In the genomic region with DNA sequence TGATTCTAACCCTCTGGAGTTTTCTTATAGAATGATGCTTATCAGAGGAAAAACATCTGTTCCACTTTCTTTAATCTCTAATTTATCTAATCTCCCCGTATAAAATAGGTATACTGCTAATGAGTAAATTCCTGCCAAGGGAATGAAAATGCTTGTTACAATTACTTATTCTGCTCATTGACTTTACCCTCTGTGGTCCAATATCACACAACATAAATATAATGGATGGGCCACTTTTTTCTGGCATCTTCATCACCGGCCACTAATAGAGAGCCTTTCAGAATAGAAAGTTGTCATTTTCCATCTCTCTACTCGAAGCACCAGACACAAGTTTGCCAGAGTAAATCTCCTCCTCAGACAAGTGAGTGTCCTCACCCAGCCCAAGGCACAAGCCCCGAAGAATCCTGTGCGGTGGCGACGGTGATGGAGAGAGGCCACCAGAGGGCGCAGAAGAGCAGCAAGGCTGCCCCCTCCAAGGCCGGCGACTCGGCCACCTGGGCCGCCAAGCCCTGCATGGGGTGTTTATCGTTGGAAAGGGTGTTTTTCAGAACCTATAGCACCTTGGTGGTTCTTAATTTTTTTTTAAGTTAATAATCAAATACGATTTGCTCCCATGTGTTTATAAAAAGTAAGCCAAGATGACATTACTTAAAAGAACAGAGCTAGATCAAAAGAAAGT, we compare ENCODE assay signal across 1 cellular context.
TF ChIP-seq lines count a peak whose summit lies in the region.

No MANE protein-coding gene starts in this region.

TF ChIP-seq in HepG2, 621 proteins besides CTCF, POLR2A, EP300 and RAD21 (continued from another document and continues in another):
- TF ChIP-seq ZNF773 (CRISPR knock-in tag; IDR thresholded peaks at IDR 0.05; ENCODE audit: borderline replicate concordance) (no peak), STAT5B (CRISPR knock-in tag; IDR thresholded peaks at IDR 0.05) (0 out of 2 replicates have a peak, but pooled peaks have one; percentile 21), ZNF589 (CRISPR knock-in tag; conservative IDR thresholded peaks at IDR 0.05) (no peak), SETDB1 (CRISPR knock-in tag; IDR thresholded peaks at IDR 0.05; ENCODE audit: borderline replicate concordance) (no peak), ZNF296 (CRISPR knock-in tag; conservative IDR thresholded peaks at IDR 0.05) (no peak), ZSCAN31 (CRISPR knock-in tag; IDR thresholded peaks at IDR 0.05; ENCODE audit: low read depth) (no peak), ZNF253 (CRISPR knock-in tag; IDR thresholded peaks at IDR 0.05; ENCODE audit: borderline replicate concordance) (no peak), ZSCAN25 (CRISPR knock-in tag; IDR thresholded peaks at IDR 0.05) (no peak), FOXJ3 (CRISPR knock-in tag; IDR thresholded peaks at IDR 0.05; ENCODE audit: borderline replicate concordance) (0 out of 2 replicates have a peak, but pooled peaks have one; percentile 16), SCMH1 (CRISPR knock-in tag; IDR thresholded peaks at IDR 0.05; ENCODE audit: borderline replicate concordance) (no peak), HCFC1 (IDR thresholded peaks at IDR 0.05; ENCODE audit: low read depth, low read length) (no peak), U2AF2 (IDR thresholded peaks at IDR 0.05; ENCODE audit: low read depth, low read length) (no peak), CREM (IDR thresholded peaks at IDR 0.05) (no peak), CREM (CRISPR knock-in tag; IDR thresholded peaks at IDR 0.05) (no peak), POLR2G (IDR thresholded peaks at IDR 0.05; ENCODE audit: low read depth, low read length) (no peak), HOXA9 (CRISPR knock-in tag; IDR thresholded peaks at IDR 0.05; ENCODE audit: borderline replicate concordance) (no peak), BHLHE40 (IDR thresholded peaks at IDR 0.05; ENCODE audit: low read length) (no peak), ZNF432 (CRISPR knock-in tag; IDR thresholded peaks at IDR 0.05; ENCODE audit: borderline replicate concordance) (no peak), SMAD9 (CRISPR knock-in tag; IDR thresholded peaks at IDR 0.05) (no peak), ZNF768 (CRISPR knock-in tag; IDR thresholded peaks at IDR 0.05) (peak; percentile 63; the same call in 1 of the 2 replicates), HOXA5 (CRISPR knock-in tag; IDR thresholded peaks at IDR 0.05) (no peak), ZNF549 (CRISPR knock-in tag; IDR thresholded peaks at IDR 0.05) (no peak), ZNF629 (CRISPR knock-in tag; conservative IDR thresholded peaks at IDR 0.05) (no peak), SP140L (CRISPR knock-in tag; IDR thresholded peaks at IDR 0.05; ENCODE audit: borderline replicate concordance) (0 out of 2 replicates have a peak, but pooled peaks have one; percentile 66), GATAD2A (CRISPR knock-in tag; IDR thresholded peaks at IDR 0.05) (peak; percentile 49; the same call in 1 of the 2 replicates), MIER3 (CRISPR knock-in tag; IDR thresholded peaks at IDR 0.05; ENCODE audit: borderline replicate concordance) (no peak), ZFX (CRISPR knock-in tag; IDR thresholded peaks at IDR 0.05; ENCODE audit: low read depth) (peak; percentile 23; the same call in 1 of the 2 replicates), ZIK1 (CRISPR knock-in tag; IDR thresholded peaks at IDR 0.05; ENCODE audit: borderline replicate concordance, low read depth) (no peak), SRF (IDR thresholded peaks at IDR 0.05; ENCODE audit: low read depth, low read length) (no peak), ZNF891 (CRISPR knock-in tag; IDR thresholded peaks at IDR 0.05) (no peak), HNF4A (CRISPR knock-in tag; IDR thresholded peaks at IDR 0.05) (no peak), ZNF10 (CRISPR knock-in tag; IDR thresholded peaks at IDR 0.05; ENCODE audit: borderline replicate concordance, low read depth) (no peak), ATF7 (IDR thresholded peaks at IDR 0.05) (no peak), ATF7 (CRISPR knock-in tag; IDR thresholded peaks at IDR 0.05) (no peak), MYC (CRISPR knock-in tag; IDR thresholded peaks at IDR 0.05; ENCODE audit: borderline replicate concordance) (0 out of 2 replicates have a peak, but pooled peaks have one; percentile 24), ZNF816 (CRISPR knock-in tag; IDR thresholded peaks at IDR 0.05; ENCODE audit: borderline replicate concordance) (no peak), ZNF207 (IDR thresholded peaks at IDR 0.05; ENCODE audit: borderline replicate concordance) (no peak), MED13 (CRISPR knock-in tag; IDR thresholded peaks at IDR 0.05) (no peak), U2AF1 (optimal IDR thresholded peaks at IDR 0.05; ENCODE audit: low read depth, low read length) (no peak), ONECUT2 (CRISPR knock-in tag; IDR thresholded peaks at IDR 0.05) (no peak)
- TF ChIP-seq, protein P1, sequence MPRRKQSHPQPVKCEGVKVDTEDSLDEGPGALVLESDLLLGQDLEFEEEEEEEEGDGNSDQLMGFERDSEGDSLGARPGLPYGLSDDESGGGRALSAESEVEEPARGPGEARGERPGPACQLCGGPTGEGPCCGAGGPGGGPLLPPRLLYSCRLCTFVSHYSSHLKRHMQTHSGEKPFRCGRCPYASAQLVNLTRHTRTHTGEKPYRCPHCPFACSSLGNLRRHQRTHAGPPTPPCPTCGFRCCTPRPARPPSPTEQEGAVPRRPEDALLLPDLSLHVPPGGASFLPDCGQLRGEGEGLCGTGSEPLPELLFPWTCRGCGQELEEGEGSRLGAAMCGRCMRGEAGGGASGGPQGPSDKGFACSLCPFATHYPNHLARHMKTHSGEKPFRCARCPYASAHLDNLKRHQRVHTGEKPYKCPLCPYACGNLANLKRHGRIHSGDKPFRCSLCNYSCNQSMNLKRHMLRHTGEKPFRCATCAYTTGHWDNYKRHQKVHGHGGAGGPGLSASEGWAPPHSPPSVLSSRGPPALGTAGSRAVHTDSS (CRISPR knock-in tag; conservative IDR thresholded peaks at IDR 0.05) = no peak
- TF ChIP-seq, protein P2, sequence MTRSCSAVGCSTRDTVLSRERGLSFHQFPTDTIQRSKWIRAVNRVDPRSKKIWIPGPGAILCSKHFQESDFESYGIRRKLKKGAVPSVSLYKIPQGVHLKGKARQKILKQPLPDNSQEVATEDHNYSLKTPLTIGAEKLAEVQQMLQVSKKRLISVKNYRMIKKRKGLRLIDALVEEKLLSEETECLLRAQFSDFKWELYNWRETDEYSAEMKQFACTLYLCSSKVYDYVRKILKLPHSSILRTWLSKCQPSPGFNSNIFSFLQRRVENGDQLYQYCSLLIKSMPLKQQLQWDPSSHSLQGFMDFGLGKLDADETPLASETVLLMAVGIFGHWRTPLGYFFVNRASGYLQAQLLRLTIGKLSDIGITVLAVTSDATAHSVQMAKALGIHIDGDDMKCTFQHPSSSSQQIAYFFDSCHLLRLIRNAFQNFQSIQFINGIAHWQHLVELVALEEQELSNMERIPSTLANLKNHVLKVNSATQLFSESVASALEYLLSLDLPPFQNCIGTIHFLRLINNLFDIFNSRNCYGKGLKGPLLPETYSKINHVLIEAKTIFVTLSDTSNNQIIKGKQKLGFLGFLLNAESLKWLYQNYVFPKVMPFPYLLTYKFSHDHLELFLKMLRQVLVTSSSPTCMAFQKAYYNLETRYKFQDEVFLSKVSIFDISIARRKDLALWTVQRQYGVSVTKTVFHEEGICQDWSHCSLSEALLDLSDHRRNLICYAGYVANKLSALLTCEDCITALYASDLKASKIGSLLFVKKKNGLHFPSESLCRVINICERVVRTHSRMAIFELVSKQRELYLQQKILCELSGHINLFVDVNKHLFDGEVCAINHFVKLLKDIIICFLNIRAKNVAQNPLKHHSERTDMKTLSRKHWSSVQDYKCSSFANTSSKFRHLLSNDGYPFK (CRISPR knock-in tag; IDR thresholded peaks at IDR 0.05; ENCODE audit: borderline replicate concordance) = no peak
- TF ChIP-seq, protein P3, sequence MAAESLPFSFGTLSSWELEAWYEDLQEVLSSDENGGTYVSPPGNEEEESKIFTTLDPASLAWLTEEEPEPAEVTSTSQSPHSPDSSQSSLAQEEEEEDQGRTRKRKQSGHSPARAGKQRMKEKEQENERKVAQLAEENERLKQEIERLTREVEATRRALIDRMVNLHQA (CRISPR knock-in tag; IDR thresholded peaks at IDR 0.05) = no peak
- TF ChIP-seq, protein P4, sequence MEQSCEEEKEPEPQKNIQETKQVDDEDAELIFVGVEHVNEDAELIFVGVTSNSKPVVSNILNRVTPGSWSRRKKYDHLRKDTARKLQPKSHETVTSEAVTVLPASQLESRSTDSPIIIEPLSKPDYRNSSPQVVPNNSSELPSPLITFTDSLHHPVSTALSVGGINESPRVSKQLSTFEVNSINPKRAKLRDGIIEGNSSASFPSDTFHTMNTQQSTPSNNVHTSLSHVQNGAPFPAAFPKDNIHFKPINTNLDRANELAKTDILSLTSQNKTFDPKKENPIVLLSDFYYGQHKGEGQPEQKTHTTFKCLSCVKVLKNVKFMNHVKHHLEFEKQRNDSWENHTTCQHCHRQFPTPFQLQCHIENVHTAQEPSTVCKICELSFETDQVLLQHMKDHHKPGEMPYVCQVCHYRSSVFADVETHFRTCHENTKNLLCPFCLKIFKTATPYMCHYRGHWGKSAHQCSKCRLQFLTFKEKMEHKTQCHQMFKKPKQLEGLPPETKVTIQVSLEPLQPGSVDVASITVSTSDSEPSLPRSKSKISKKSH (CRISPR knock-in tag; IDR thresholded peaks at IDR 0.05; ENCODE audit: borderline replicate concordance) = no peak
- TF ChIP-seq, protein P5, sequence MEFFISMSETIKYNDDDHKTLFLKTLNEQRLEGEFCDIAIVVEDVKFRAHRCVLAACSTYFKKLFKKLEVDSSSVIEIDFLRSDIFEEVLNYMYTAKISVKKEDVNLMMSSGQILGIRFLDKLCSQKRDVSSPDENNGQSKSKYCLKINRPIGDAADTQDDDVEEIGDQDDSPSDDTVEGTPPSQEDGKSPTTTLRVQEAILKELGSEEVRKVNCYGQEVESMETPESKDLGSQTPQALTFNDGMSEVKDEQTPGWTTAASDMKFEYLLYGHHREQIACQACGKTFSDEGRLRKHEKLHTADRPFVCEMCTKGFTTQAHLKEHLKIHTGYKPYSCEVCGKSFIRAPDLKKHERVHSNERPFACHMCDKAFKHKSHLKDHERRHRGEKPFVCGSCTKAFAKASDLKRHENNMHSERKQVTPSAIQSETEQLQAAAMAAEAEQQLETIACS (CRISPR knock-in tag; IDR thresholded peaks at IDR 0.05) = no peak
- TF ChIP-seq, protein P6, sequence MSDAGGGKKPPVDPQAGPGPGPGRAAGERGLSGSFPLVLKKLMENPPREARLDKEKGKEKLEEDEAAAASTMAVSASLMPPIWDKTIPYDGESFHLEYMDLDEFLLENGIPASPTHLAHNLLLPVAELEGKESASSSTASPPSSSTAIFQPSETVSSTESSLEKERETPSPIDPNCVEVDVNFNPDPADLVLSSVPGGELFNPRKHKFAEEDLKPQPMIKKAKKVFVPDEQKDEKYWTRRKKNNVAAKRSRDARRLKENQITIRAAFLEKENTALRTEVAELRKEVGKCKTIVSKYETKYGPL (CRISPR knock-in tag; IDR thresholded peaks at IDR 0.05) = no peak
- TF ChIP-seq, protein P7, sequence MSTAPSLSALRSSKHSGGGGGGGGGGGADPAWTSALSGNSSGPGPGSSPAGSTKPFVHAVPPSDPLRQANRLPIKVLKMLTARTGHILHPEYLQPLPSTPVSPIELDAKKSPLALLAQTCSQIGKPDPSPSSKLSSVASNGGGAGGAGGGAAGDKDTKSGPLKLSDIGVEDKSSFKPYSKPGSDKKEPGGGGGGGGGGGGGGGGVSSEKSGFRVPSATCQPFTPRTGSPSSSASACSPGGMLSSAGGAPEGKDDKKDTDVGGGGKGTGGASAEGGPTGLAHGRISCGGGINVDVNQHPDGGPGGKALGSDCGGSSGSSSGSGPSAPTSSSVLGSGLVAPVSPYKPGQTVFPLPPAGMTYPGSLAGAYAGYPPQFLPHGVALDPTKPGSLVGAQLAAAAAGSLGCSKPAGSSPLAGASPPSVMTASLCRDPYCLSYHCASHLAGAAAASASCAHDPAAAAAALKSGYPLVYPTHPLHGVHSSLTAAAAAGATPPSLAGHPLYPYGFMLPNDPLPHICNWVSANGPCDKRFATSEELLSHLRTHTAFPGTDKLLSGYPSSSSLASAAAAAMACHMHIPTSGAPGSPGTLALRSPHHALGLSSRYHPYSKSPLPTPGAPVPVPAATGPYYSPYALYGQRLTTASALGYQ (CRISPR knock-in tag; IDR thresholded peaks at IDR 0.05) = no peak
- TF ChIP-seq, protein P8, sequence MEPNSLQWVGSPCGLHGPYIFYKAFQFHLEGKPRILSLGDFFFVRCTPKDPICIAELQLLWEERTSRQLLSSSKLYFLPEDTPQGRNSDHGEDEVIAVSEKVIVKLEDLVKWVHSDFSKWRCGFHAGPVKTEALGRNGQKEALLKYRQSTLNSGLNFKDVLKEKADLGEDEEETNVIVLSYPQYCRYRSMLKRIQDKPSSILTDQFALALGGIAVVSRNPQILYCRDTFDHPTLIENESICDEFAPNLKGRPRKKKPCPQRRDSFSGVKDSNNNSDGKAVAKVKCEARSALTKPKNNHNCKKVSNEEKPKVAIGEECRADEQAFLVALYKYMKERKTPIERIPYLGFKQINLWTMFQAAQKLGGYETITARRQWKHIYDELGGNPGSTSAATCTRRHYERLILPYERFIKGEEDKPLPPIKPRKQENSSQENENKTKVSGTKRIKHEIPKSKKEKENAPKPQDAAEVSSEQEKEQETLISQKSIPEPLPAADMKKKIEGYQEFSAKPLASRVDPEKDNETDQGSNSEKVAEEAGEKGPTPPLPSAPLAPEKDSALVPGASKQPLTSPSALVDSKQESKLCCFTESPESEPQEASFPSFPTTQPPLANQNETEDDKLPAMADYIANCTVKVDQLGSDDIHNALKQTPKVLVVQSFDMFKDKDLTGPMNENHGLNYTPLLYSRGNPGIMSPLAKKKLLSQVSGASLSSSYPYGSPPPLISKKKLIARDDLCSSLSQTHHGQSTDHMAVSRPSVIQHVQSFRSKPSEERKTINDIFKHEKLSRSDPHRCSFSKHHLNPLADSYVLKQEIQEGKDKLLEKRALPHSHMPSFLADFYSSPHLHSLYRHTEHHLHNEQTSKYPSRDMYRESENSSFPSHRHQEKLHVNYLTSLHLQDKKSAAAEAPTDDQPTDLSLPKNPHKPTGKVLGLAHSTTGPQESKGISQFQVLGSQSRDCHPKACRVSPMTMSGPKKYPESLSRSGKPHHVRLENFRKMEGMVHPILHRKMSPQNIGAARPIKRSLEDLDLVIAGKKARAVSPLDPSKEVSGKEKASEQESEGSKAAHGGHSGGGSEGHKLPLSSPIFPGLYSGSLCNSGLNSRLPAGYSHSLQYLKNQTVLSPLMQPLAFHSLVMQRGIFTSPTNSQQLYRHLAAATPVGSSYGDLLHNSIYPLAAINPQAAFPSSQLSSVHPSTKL (CRISPR knock-in tag; IDR thresholded peaks at IDR 0.05) = peak; percentile 46
- TF ChIP-seq, protein P9, sequence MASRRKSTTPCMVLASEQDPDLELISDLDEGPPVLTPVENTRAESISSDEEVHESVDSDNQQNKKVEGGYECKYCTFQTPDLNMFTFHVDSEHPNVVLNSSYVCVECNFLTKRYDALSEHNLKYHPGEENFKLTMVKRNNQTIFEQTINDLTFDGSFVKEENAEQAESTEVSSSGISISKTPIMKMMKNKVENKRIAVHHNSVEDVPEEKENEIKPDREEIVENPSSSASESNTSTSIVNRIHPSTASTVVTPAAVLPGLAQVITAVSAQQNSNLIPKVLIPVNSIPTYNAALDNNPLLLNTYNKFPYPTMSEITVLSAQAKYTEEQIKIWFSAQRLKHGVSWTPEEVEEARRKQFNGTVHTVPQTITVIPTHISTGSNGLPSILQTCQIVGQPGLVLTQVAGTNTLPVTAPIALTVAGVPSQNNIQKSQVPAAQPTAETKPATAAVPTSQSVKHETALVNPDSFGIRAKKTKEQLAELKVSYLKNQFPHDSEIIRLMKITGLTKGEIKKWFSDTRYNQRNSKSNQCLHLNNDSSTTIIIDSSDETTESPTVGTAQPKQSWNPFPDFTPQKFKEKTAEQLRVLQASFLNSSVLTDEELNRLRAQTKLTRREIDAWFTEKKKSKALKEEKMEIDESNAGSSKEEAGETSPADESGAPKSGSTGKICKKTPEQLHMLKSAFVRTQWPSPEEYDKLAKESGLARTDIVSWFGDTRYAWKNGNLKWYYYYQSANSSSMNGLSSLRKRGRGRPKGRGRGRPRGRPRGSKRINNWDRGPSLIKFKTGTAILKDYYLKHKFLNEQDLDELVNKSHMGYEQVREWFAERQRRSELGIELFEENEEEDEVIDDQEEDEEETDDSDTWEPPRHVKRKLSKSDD (CRISPR knock-in tag; IDR thresholded peaks at IDR 0.05; ENCODE audit: low read depth) = no peak
